Comparison of ENCODE assay signal across 8 cellular contexts in genomic region chr19:5686326-5686646, GRCh38. TPM values are rescaled to one million over a fixed set of nuclear protein-coding genes. Genes with fewer than 3 reads are reported as not detected.
A peak's percentile ranks its signal among the peaks of the same experiment; 100 is the strongest.
DNase-seq lines count a peak whose midpoint lies in the region; ATAC-seq, FAIRE-seq and TF ChIP-seq lines count a peak whose summit lies in the region.

No MANE protein-coding gene starts in this region.

- H3K4ac ChIP-seq in H1 (replicated peaks; ENCODE audit: insufficient read length, low read depth, low read length) = no peak overlapping the region
- H3K4ac ChIP-seq in neuronal stem cell (ENCODE audit: low read length) = no peak overlapping the region

- H3K18ac ChIP-seq in H1 (ENCODE audit: extremely low read depth, low read length) (no peak overlapping the region), neuronal stem cell (ENCODE audit: low read length) (peak overlapping the region; percentile 24)

- H3K14ac ChIP-seq in H1 (ENCODE audit: insufficient read length) = no peak overlapping the region
- no peak overlapping the region for H3K14ac ChIP-seq in neuronal stem cell (ENCODE audit: low read length)

- H2BK20ac ChIP-seq in H1 (ENCODE audit: low read length) = no peak overlapping the region

- H3K4me3 Mint-ChIP-seq in CD4-positive, CD25-positive, alpha-beta regulatory T cell = peak overlapping the region; percentile 81 to 90 (median 88)

- H3K36me3 Mint-ChIP-seq in CD4-positive, CD25-positive, alpha-beta regulatory T cell = no peaks in the 10 kb centered on the region

- H2BK120ac ChIP-seq in H1 (replicated peaks; ENCODE audit: low read depth, low read length) = no peak overlapping the region
- no peak overlapping the region for H2BK120ac ChIP-seq in neuronal stem cell (ENCODE audit: low read depth, low read length)

- H3K79me1 ChIP-seq in H1 (ENCODE audit: low read depth, low read length) = no peaks in the 10 kb centered on the region
- H3K79me1 ChIP-seq in neuronal stem cell (ENCODE audit: low read depth, low read length) = peaks cover 14% of the 10 kb centered on the region

- no peak overlapping the region for H3K4me3 ChIP-seq in CD4-positive, CD25-positive, alpha-beta regulatory T cell (ENCODE audit: low read depth, low read length)
- peak overlapping the region; percentile 56; the same call in 1 of the 2 replicates for H3K4me3 ChIP-seq in MG63
- H3K4me3 ChIP-seq in H1 (ENCODE audit: extremely low read depth in 1 of 4, insufficient read depth in 2 of 4, low read depth in 3 of 4, low read length in 4 of 4) = peak overlapping the region in 3 of 4 experiments; percentile 3 to 71 (median 49); a peak in 5 of 8 replicates
- peak overlapping the region; percentile 46 to 86 for H3K4me3 ChIP-seq in neuronal stem cell (ENCODE audit: low read length in 2 of 2)

- TF ChIP-seq RAD21 in H1 (IDR thresholded peaks at IDR 0.05 in 1 of 2, conservative IDR thresholded peaks at IDR 0.05 in 1 of 2; ENCODE audit: low read depth in 2 of 2, low read length in 2 of 2) = no peak

- H3K27ac Mint-ChIP-seq in CD4-positive, CD25-positive, alpha-beta regulatory T cell = peak overlapping the region; percentile 65 to 90 (median 85)

- peaks cover 10 to 12% of the 10 kb centered on the region in 2 experiments for H3K79me2 ChIP-seq in H1 (ENCODE audit: control insufficient read depth in 1 of 2, insufficient read depth in 2 of 2, low read length in 2 of 2)

- H3K23me2 ChIP-seq in H1 (ENCODE audit: low read depth, low read length) = peaks cover 9% of the 10 kb centered on the region; the same call in 1 of the 2 replicates

- H2BK15ac ChIP-seq in H1 (ENCODE audit: low read length) (no peak overlapping the region), neuronal stem cell (ENCODE audit: low read length) (peak overlapping the region; percentile 92)

- peaks cover 0 to 4% (median 0%) of the 10 kb centered on the region in 7 donors for H3K9me3 Mint-ChIP-seq in CD4-positive, CD25-positive, alpha-beta regulatory T cell

- DNase-seq in CD4-positive, CD25-positive, alpha-beta regulatory T cell = no peak
- DNase-seq in MG63 (no peak), H1 (ENCODE audit: low read depth in 1 of 2, low spot score in 2 of 2) (no peak), neuronal stem cell (ENCODE audit: low spot score) (no peak), HEK293T (ENCODE audit: extremely low spot score) (no peak)

- POLR2A ChIA-PET in H1 (lab: Charles Lee; ENCODE audit: partially characterized antibody) (interaction anchor here (1.2 to 15.6 kb wide), 6 partner anchors 9 to 142 kb away, joined by 3 to 620 read pairs (median 8); partner anchors contain the start of genes CATSPERD and LONP1), HEK293T (lab: Yijun Ruan, JAX) (interaction anchor here (1.0 to 4.2 kb wide), 7 partner anchors 10 to 218 kb away, joined by 3 to 49 read pairs (median 8); partner anchors contain the start of genes CATSPERD, LONP1, NDUFA11 and SAFB)

- FAIRE-seq in H1 (lab: Jason Lieb, UNC) = no peak

- no peak for TF ChIP-seq CTCF in H1 (IDR thresholded peaks at IDR 0.05; ENCODE audit: control extremely low read depth in 1 of 3, insufficient read depth in 1 of 3, low read depth in 1 of 3, low read length in 3 of 3)

- WGBS in H1 (ENCODE audit: extremely low coverage in 1 of 2, insufficient coverage in 1 of 2, insufficient read length in 1 of 2, insufficient replicate concordance in 2 of 2, low coverage in 1 of 2, low lambda C conversion rate in 2 of 2, missing lambda C conversion rate in 1 of 2), 2 experiments = 29% methylated on average over 16 of the region's 16 CpGs; no CpG with 5 or more reads in 1 of the 2 experiments
- no CpG with 5 or more reads among the region's 16 CpGs for WGBS in neuronal stem cell (ENCODE audit: extremely low coverage in 2 of 2, insufficient read length in 2 of 2, insufficient replicate concordance in 1 of 2), 2 donors

- H4K8ac ChIP-seq in H1 (ENCODE audit: extremely low read depth, insufficient read depth, low read length) (no peak overlapping the region; the same call in 1 of the 2 replicates), neuronal stem cell (ENCODE audit: low read depth, low read length) (no peak overlapping the region)

- no peaks in the 10 kb centered on the region for H3K27me3 ChIP-seq in CD4-positive, CD25-positive, alpha-beta regulatory T cell (ENCODE audit: control insufficient read depth, insufficient read depth, low read length)
- no peaks in the 10 kb centered on the region for H3K27me3 ChIP-seq in MG63
- no peaks in the 10 kb centered on the region for H3K27me3 ChIP-seq in H1 (replicated peaks in 1 of 4; ENCODE audit: control insufficient read depth in 3 of 4, extremely low read depth in 1 of 4, insufficient read depth in 3 of 4, low read length in 3 of 4)
- no peaks in the 10 kb centered on the region for H3K27me3 ChIP-seq in neuronal stem cell (ENCODE audit: control insufficient read depth in 3 of 3, insufficient read depth in 3 of 3, low read depth in 1 of 3, low read length in 3 of 3)

- peak overlapping the region; percentile 81 for H3K27ac ChIP-seq in CD4-positive, CD25-positive, alpha-beta regulatory T cell (ENCODE audit: insufficient read depth, low read length, poor library complexity, severe bottlenecking)
- H3K27ac ChIP-seq in H1 (ENCODE audit: low read depth, low read length) (no peak overlapping the region), neuronal stem cell (replicated peaks; ENCODE audit: low read length) (peak overlapping the region; percentile 7)

- peaks cover 14% of the 10 kb centered on the region for H3K27me3 Mint-ChIP-seq in CD4-positive, CD25-positive, alpha-beta regulatory T cell

- CTCF ChIA-PET in H1 (lab: Charles Lee; ENCODE audit: partially characterized antibody) (interaction anchor here (1.2 to 4.9 kb wide), 6 partner anchors 10 to 125 kb away, joined by 3 to 26 read pairs (median 6); no protein-coding TSS in a partner anchor), HEK293T (lab: Yijun Ruan, JAX) (interaction anchor here (0.6 to 0.9 kb wide), 2 partner anchors 32 to 73 kb away, joined by 3 read pairs; no protein-coding TSS in a partner anchor)

- H3K56ac ChIP-seq in H1 (replicated peaks; ENCODE audit: insufficient read length, low read depth, low read length) = no peak overlapping the region

- TF ChIP-seq POLR2A in H1 (IDR thresholded peaks at IDR 0.05; ENCODE audit: control extremely low read depth in 1 of 2, low read depth in 2 of 2, low read length in 2 of 2) = no peak

- H3K36me3 ChIP-seq in CD4-positive, CD25-positive, alpha-beta regulatory T cell (ENCODE audit: control insufficient read depth, insufficient read depth, low read length) = no peaks in the 10 kb centered on the region
- H3K36me3 ChIP-seq in MG63 (peaks cover 11% of the 10 kb centered on the region), H1 (ENCODE audit: control insufficient read depth in 2 of 4, insufficient read depth in 4 of 4, low read length in 3 of 4) (peaks cover 0 to 4% (median 2%) of the 10 kb centered on the region in 4 experiments; a peak in 3 of 8 replicates), neuronal stem cell (replicated peaks in 1 of 2; ENCODE audit: control insufficient read depth in 2 of 2, insufficient read depth in 2 of 2, low read length in 2 of 2) (peaks cover 2 to 5% of the 10 kb centered on the region in 2 donors)

- H2BK5ac ChIP-seq in H1 (ENCODE audit: low read depth, low read length) (no peak overlapping the region), neuronal stem cell (ENCODE audit: low read length) (peak overlapping the region; percentile 39)

- H2BK12ac ChIP-seq in H1 (ENCODE audit: low read depth, low read length) = no peak overlapping the region
- H2BK12ac ChIP-seq in neuronal stem cell (ENCODE audit: low read length) = no peak overlapping the region

- no peak overlapping the region for H4K5ac ChIP-seq in H1 (ENCODE audit: insufficient read length, low read depth, low read length)

- peaks cover 29% of the 10 kb centered on the region for H3K4me1 ChIP-seq in CD4-positive, CD25-positive, alpha-beta regulatory T cell (ENCODE audit: control insufficient read depth, insufficient read depth, low read length, poor library complexity, severe bottlenecking)
- peaks cover 0 to 8% (median 2%) of the 10 kb centered on the region in 4 experiments; a peak in 4 of 7 replicates for H3K4me1 ChIP-seq in H1 (replicated peaks in 1 of 4; ENCODE audit: control insufficient read depth in 3 of 4, insufficient read depth in 4 of 4, low read length in 3 of 4)
- H3K4me1 ChIP-seq in neuronal stem cell (ENCODE audit: control insufficient read depth in 2 of 2, insufficient read depth in 1 of 2, low read depth in 1 of 2, low read length in 2 of 2) = peaks cover 3 to 16% of the 10 kb centered on the region in 2 donors

- peaks cover 0 to 53% (median 18%) of the 10 kb centered on the region in 4 donors for H3K4me1 Mint-ChIP-seq in CD4-positive, CD25-positive, alpha-beta regulatory T cell

- H3K9me3 ChIP-seq in CD4-positive, CD25-positive, alpha-beta regulatory T cell (ENCODE audit: control insufficient read depth in 2 of 2, low read length in 2 of 2) = no peaks in the 10 kb centered on the region
- H3K9me3 ChIP-seq in MG63 (no peaks in the 10 kb centered on the region), H1 (ENCODE audit: insufficient read depth in 2 of 2, low read depth in 1 of 2, low read length in 1 of 2) (no peaks in the 10 kb centered on the region), neuronal stem cell (replicated peaks in 1 of 2; ENCODE audit: control insufficient read depth in 2 of 2, insufficient read depth in 1 of 2, low read depth in 1 of 2, low read length in 2 of 2) (no peaks in the 10 kb centered on the region)

- peaks cover 6 to 14% of the 10 kb centered on the region in 2 experiments for H4K20me1 ChIP-seq in H1 (replicated peaks in 1 of 2; ENCODE audit: control insufficient read depth in 1 of 2, insufficient read depth in 2 of 2, low read length in 2 of 2)

- H2AFZ ChIP-seq in H1 (ENCODE audit: low read length) (no peak overlapping the region), neuronal stem cell (ENCODE audit: low read length) (peak overlapping the region; percentile 87)

- no peak for TF ChIP-seq EP300 in H1 (IDR thresholded peaks at IDR 0.05; ENCODE audit: borderline replicate concordance in 1 of 2, low read depth in 2 of 2, low read length in 2 of 2)

- H4K91ac ChIP-seq in H1 (replicated peaks; ENCODE audit: insufficient read length, low read length) (no peak overlapping the region), neuronal stem cell (ENCODE audit: low read depth, low read length, poor library complexity) (no peak overlapping the region)

- ATAC-seq in CD4-positive, CD25-positive, alpha-beta regulatory T cell (ENCODE audit: low read depth in 2 of 2) = no peak
- ATAC-seq in HG03521 (IDR thresholded peaks at IDR 0.05; ENCODE audit: unreplicated experiment) (no peak), HG02884 (IDR thresholded peaks at IDR 0.05; ENCODE audit: unreplicated experiment) (no peak), HG02678 (IDR thresholded peaks at IDR 0.05; ENCODE audit: unreplicated experiment) (no peak)

- H3K4me2 ChIP-seq in H1 (ENCODE audit: insufficient read depth in 1 of 2, low read depth in 2 of 2, low read length in 2 of 2) (peak overlapping the region; percentile 36 to 75), neuronal stem cell (ENCODE audit: insufficient read depth, low read length, poor library complexity, severe bottlenecking) (peak overlapping the region; percentile 77)

- H2AK5ac ChIP-seq in H1 (ENCODE audit: low read depth, low read length) (no peak overlapping the region), neuronal stem cell (ENCODE audit: low read depth, low read length) (peak overlapping the region; percentile 63)

- H3K23ac ChIP-seq in H1 (ENCODE audit: insufficient read length) (no peak overlapping the region), neuronal stem cell (ENCODE audit: low read depth, low read length, poor library complexity) (peak overlapping the region; percentile 44)

- no peak overlapping the region for H3K9ac ChIP-seq in H1 (replicated peaks in 1 of 4; ENCODE audit: extremely low read depth in 1 of 4, low read depth in 3 of 4, low read length in 3 of 4)
- H3K9ac ChIP-seq in neuronal stem cell (ENCODE audit: low read depth, low read length, poor library complexity) = no peak overlapping the region

RNA-seq across cellular contexts. Expression of gene RPL36, which starts 3.8 kb away (rescaled TPM):
- 984 TPM for total RNA-seq in CD4-positive, CD25-positive, alpha-beta regulatory T cell
- 1,000 to 10,000 TPM; 1,952 to 2,703 (median 2,229) TPM for polyA plus RNA-seq in CD4-positive, CD25-positive, alpha-beta regulatory T cell
- total RNA-seq in MG63 (2014; rRNA removed; shearing (Covaris generic); ENCODE audit: low replicate concordance) = 562 and 599 TPM in 2 replicates
- 1,075 and 1,137 TPM in 2 replicates for total RNA-seq in H1 (2021; fragmentation: NEBNext Ultra II Directional; extraction: Animal tissue kit (Norgen Biotek cat#: 25700))
- 730 and 951 TPM in 2 replicates for polyA plus RNA-seq in H1 (2011; rRNA removed)
- polyA plus RNA-seq in H1 (2011; cell fraction: cytosol; rRNA removed) = 943 TPM
- 857 TPM for polyA plus RNA-seq in H1 (2011; cell fraction: nucleus; rRNA removed)
- 996 to 2,048 TPM (median 1,766 TPM) in 4 replicates for polyA plus RNA-seq in H1 (2012, experiment 1 of 2)
- polyA plus RNA-seq in H1 (2012, experiment 2 of 2) = 1,380 TPM
- 1,979 TPM for polyA plus RNA-seq in H1 (2013, experiment 1 of 2)
- 1,903 TPM for polyA plus RNA-seq in H1 (2013, experiment 2 of 2)
- polyA minus RNA-seq in H1 (2011; rRNA and poly(A)+ RNA removed) = 131 and 137 TPM in 2 replicates
- polyA minus RNA-seq in H1 (2011; cell fraction: cytosol; rRNA and poly(A)+ RNA removed) = 830 TPM
- 332 TPM for polyA minus RNA-seq in H1 (2011; cell fraction: nucleus; rRNA and poly(A)+ RNA removed)
- 2,051 TPM for polyA plus RNA-seq in neuronal stem cell (2013, experiment 1 of 2)
- polyA plus RNA-seq in neuronal stem cell (2013, experiment 2 of 2) = 2,023 TPM

RNA-seq across cellular contexts. Expression of gene HSD11B1L, which starts 5.5 kb away (rescaled TPM):
- total RNA-seq in CD4-positive, CD25-positive, alpha-beta regulatory T cell = 2.4 TPM
- polyA plus RNA-seq in CD4-positive, CD25-positive, alpha-beta regulatory T cell = 1 to 10 TPM; 1.8 to 3.0 (median 2.3) TPM
- 3.6 and 5.8 TPM in 2 replicates for total RNA-seq in MG63 (2014; rRNA removed; shearing (Covaris generic); ENCODE audit: low replicate concordance)
- total RNA-seq in H1 (2021; fragmentation: NEBNext Ultra II Directional; extraction: Animal tissue kit (Norgen Biotek cat#: 25700)) = 8.2 and 9.5 TPM in 2 replicates
- 20.6 and 29.4 TPM in 2 replicates for polyA plus RNA-seq in H1 (2011; rRNA removed)
- polyA plus RNA-seq in H1 (2011; cell fraction: cytosol; rRNA removed) = 22.0 TPM
- polyA plus RNA-seq in H1 (2011; cell fraction: nucleus; rRNA removed) = 22.8 TPM
- polyA plus RNA-seq in H1 (2012, experiment 1 of 2) = 8.0 to 16.5 TPM (median 12.2 TPM) in 4 replicates
- 8.5 TPM for polyA plus RNA-seq in H1 (2012, experiment 2 of 2)
- 10.6 TPM for polyA plus RNA-seq in H1 (2013, experiment 1 of 2)
- polyA plus RNA-seq in H1 (2013, experiment 2 of 2) = 10.7 TPM
- 1.6 and 2.3 TPM in 2 replicates for polyA minus RNA-seq in H1 (2011; rRNA and poly(A)+ RNA removed)
- 11.4 TPM for polyA minus RNA-seq in H1 (2011; cell fraction: cytosol; rRNA and poly(A)+ RNA removed)
- 4.7 TPM for polyA minus RNA-seq in H1 (2011; cell fraction: nucleus; rRNA and poly(A)+ RNA removed)
- polyA plus RNA-seq in neuronal stem cell (2013, experiment 1 of 2) = 35.3 TPM
- 35.0 TPM for polyA plus RNA-seq in neuronal stem cell (2013, experiment 2 of 2)

RNA-seq across cellular contexts. Expression of gene MICOS13, which starts 6.0 kb away (rescaled TPM):
- 21.2 TPM for total RNA-seq in CD4-positive, CD25-positive, alpha-beta regulatory T cell
- polyA plus RNA-seq in CD4-positive, CD25-positive, alpha-beta regulatory T cell = 100 to 1,000 TPM in 2 of 4 donors, 10 to 100 TPM in 2; 90.6 to 110 (median 100) TPM
- total RNA-seq in MG63 (2014; rRNA removed; shearing (Covaris generic); ENCODE audit: low replicate concordance) = 21.8 and 75.4 TPM in 2 replicates
- total RNA-seq in H1 (2021; fragmentation: NEBNext Ultra II Directional; extraction: Animal tissue kit (Norgen Biotek cat#: 25700)) = 17.3 and 20.4 TPM in 2 replicates
- polyA plus RNA-seq in H1 (2011; rRNA removed) = 36.1 and 36.9 TPM in 2 replicates
- polyA plus RNA-seq in H1 (2011; cell fraction: cytosol; rRNA removed) = 26.2 TPM
- 20.9 TPM for polyA plus RNA-seq in H1 (2011; cell fraction: nucleus; rRNA removed)
- 15.4 to 29.5 TPM (median 24.5 TPM) in 4 replicates for polyA plus RNA-seq in H1 (2012, experiment 1 of 2)
- 18.7 TPM for polyA plus RNA-seq in H1 (2012, experiment 2 of 2)
- polyA plus RNA-seq in H1 (2013, experiment 1 of 2) = 17.6 TPM
- 17.0 TPM for polyA plus RNA-seq in H1 (2013, experiment 2 of 2)
- 2.6 and 3.4 TPM in 2 replicates for polyA minus RNA-seq in H1 (2011; rRNA and poly(A)+ RNA removed)
- polyA minus RNA-seq in H1 (2011; cell fraction: cytosol; rRNA and poly(A)+ RNA removed) = 10.9 TPM
- polyA minus RNA-seq in H1 (2011; cell fraction: nucleus; rRNA and poly(A)+ RNA removed) = 11.3 TPM
- 15.2 TPM for polyA plus RNA-seq in neuronal stem cell (2013, experiment 1 of 2)
- 18.0 TPM for polyA plus RNA-seq in neuronal stem cell (2013, experiment 2 of 2)

RNA-seq across cellular contexts. Expression of gene LONP1, which starts 33.7 kb away (rescaled TPM):
- 67.6 TPM for total RNA-seq in CD4-positive, CD25-positive, alpha-beta regulatory T cell
- 10 to 100 TPM; 16.4 to 22.8 (median 20.3) TPM for polyA plus RNA-seq in CD4-positive, CD25-positive, alpha-beta regulatory T cell
- 45.3 and 79.2 TPM in 2 replicates for total RNA-seq in MG63 (2014; rRNA removed; shearing (Covaris generic); ENCODE audit: low replicate concordance)
- 117 and 124 TPM in 2 replicates for total RNA-seq in H1 (2021; fragmentation: NEBNext Ultra II Directional; extraction: Animal tissue kit (Norgen Biotek cat#: 25700))
- polyA plus RNA-seq in H1 (2011; rRNA removed) = 98.1 and 157 TPM in 2 replicates
- 145 TPM for polyA plus RNA-seq in H1 (2011; cell fraction: cytosol; rRNA removed)
- 190 TPM for polyA plus RNA-seq in H1 (2011; cell fraction: nucleus; rRNA removed)
- polyA plus RNA-seq in H1 (2012, experiment 1 of 2) = 74.7 to 137 TPM (median 126 TPM) in 4 replicates
- polyA plus RNA-seq in H1 (2012, experiment 2 of 2) = 84.5 TPM
- 54.5 TPM for polyA plus RNA-seq in H1 (2013, experiment 1 of 2)
- 51.7 TPM for polyA plus RNA-seq in H1 (2013, experiment 2 of 2)
- 53.4 and 67.5 TPM in 2 replicates for polyA minus RNA-seq in H1 (2011; rRNA and poly(A)+ RNA removed)
- polyA minus RNA-seq in H1 (2011; cell fraction: cytosol; rRNA and poly(A)+ RNA removed) = 72.8 TPM
- 52.7 TPM for polyA minus RNA-seq in H1 (2011; cell fraction: nucleus; rRNA and poly(A)+ RNA removed)
- 27.6 TPM for polyA plus RNA-seq in neuronal stem cell (2013, experiment 1 of 2)
- 26.7 TPM for polyA plus RNA-seq in neuronal stem cell (2013, experiment 2 of 2)

RNA-seq across cellular contexts. Expression of gene CATSPERD, which starts 34.2 kb away (rescaled TPM):
- not detected for total RNA-seq in CD4-positive, CD25-positive, alpha-beta regulatory T cell
- polyA plus RNA-seq in CD4-positive, CD25-positive, alpha-beta regulatory T cell = under 1 TPM in 1 of 4 donors, not detected in 3; 0.17 TPM
- total RNA-seq in MG63 (2014; rRNA removed; shearing (Covaris generic); ENCODE audit: low replicate concordance) = not detected in 2 replicates
- total RNA-seq in H1 (2021; fragmentation: NEBNext Ultra II Directional; extraction: Animal tissue kit (Norgen Biotek cat#: 25700)) = not detected in 2 replicates
- polyA plus RNA-seq in H1 (2011; rRNA removed) = 0.12 TPM in 1 of 2 replicates, not detected in the other
- polyA plus RNA-seq in H1 (2011; cell fraction: cytosol; rRNA removed) = not detected
- polyA plus RNA-seq in H1 (2011; cell fraction: nucleus; rRNA removed) = not detected
- polyA plus RNA-seq in H1 (2012, experiment 1 of 2) = not detected in 4 replicates
- polyA plus RNA-seq in H1 (2012, experiment 2 of 2) = not detected
- 0.02 TPM for polyA plus RNA-seq in H1 (2013, experiment 1 of 2)
- 0.04 TPM for polyA plus RNA-seq in H1 (2013, experiment 2 of 2)
- polyA minus RNA-seq in H1 (2011; rRNA and poly(A)+ RNA removed) = 0.05 TPM in 1 of 2 replicates, not detected in the other
- polyA minus RNA-seq in H1 (2011; cell fraction: cytosol; rRNA and poly(A)+ RNA removed) = not detected
- polyA minus RNA-seq in H1 (2011; cell fraction: nucleus; rRNA and poly(A)+ RNA removed) = not detected
- 0.03 TPM for polyA plus RNA-seq in neuronal stem cell (2013, experiment 1 of 2)
- not detected for polyA plus RNA-seq in neuronal stem cell (2013, experiment 2 of 2)
